In genomic region chr4:36053931-36054330, GRCh38 we compare ENCODE assay signal across 17 cellular contexts.
"Had no signal": no experiment of that assay in that cellular context is flagged by ENCODE, and none has a peak within 500 bp of the region (broad histone marks: within the 10 kb centered on the region; RNA-seq: fewer than 3 reads in every experiment).

No MANE protein-coding gene starts in this region.

- ATAC-seq: activated CD4-positive, CD25-positive, alpha-beta regulatory T cell treated with anti-CD3 and anti-CD28 coated beads, Interleukin-2, amount 50 U/mL, for 24 hours; heart right ventricle; upper lobe of right lung had no signal

- DNase-seq: activated CD4-positive, alpha-beta T cell treated with anti-CD3 and anti-CD28 coated beads, Interleukin-2, amount 50 U/mL, for 48 hours; activated naive CD4-positive, alpha-beta T cell treated with anti-CD3 and anti-CD28 coated beads, Interleukin-2, amount 50 U/mL, for 16 hours; activated T-cell treated with anti-CD3 and anti-CD28 coated beads, Interleukin-2, amount 50 U/mL, for 1 hour; adrenal gland; brain microvascular endothelial cell; cerebellar nuclear complex; effector memory CD4-positive, alpha-beta T cell; heart right ventricle; ovary; stimulated activated CD4-positive, alpha-beta T cell treated with anti-CD3 and anti-CD28 coated beads, Interleukin-12 subunit alpha, Interleukin-12 subunit beta, amount 100 ng/mL, for 4 hours; stimulated activated CD4-positive, alpha-beta T cell treated with anti-CD3 and anti-CD28 coated beads, Interleukin-2, amount 100 ng/mL, for 24 hours; stomach; T-helper 9 cell; testis; upper lobe of right lung had no signal

- H3K36me3 ChIP-seq: adrenal gland, brain microvascular endothelial cell, heart right ventricle, ovary, stomach, upper lobe of right lung had no signal

- H3K9me3 ChIP-seq: adrenal gland, ovary, stomach, testis, upper lobe of right lung had no signal

- H3K27ac ChIP-seq: adrenal gland, brain microvascular endothelial cell, heart right ventricle, ovary, stomach, testis, upper lobe of right lung had no signal

- H3K4me1 ChIP-seq: adrenal gland, heart right ventricle, stomach, testis, upper lobe of right lung had no signal

- H3K4me3 ChIP-seq: adrenal gland, heart right ventricle, lung, ovary, stomach, testis, upper lobe of right lung had no signal
